Comparison of ENCODE assay signal across 8 cellular contexts in the genomic region with DNA sequence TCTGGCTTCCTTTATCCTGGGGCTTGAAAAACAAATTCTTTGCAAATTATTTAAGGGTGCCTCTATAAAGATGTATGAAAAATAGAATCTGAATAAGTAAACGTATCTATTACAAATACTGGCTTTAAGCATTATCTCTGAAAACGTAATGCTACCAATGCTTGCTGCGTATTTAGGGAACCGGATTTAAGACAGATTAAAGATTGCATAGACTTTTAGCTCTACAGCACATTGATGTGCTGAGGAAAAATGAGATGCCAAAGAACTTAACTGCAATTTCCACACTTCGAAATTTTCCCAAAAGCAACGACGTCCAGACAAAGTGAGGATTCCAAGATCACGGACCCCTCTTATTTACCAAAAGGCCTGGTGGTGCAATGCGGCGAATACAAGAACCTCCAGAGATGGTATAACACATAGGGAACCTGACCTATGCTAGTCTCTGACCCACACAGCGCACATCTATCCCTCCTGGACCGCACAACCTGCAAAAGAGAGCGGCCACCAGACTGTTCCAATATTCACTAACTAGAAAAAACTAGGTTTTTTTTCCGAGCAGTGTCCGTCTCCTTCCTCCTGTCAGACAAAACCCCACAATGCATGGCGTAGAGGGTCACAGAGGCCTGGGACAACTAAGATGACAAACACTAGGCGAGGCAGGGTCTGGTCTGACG. TPM values are rescaled to one million over a fixed set of nuclear protein-coding genes. Genes with fewer than 3 reads are reported as not detected.
DNase-seq lines count a peak whose midpoint lies in the region; ATAC-seq lines count a peak whose summit lies in the region.

No MANE protein-coding gene starts in this region.

- peak overlapping the region; percentile 91 to 99 (median 96) for H3K9ac ChIP-seq in BLaER1 treated with 17β-estradiol and CSF1 and Interleukin-3, amounts not matched to agents 10 nM and 100 nM

- peak overlapping the region; percentile 93 to 100 (median 98) for H3K27ac ChIP-seq in BLaER1 treated with 17β-estradiol and CSF1 and Interleukin-3, amounts not matched to agents 10 nM and 100 nM
- H3K27ac ChIP-seq in adipose tissue (ENCODE audit: low read depth, low read length), result peak overlapping the region; percentile 62
- H3K27ac ChIP-seq in temporal lobe (ENCODE audit: low read depth, low read length), result peak overlapping the region; percentile 87

- peak; percentile 1 for ATAC-seq in GM19397 (IDR thresholded peaks at IDR 0.05; ENCODE audit: unreplicated experiment)
- peak; percentile 21 for ATAC-seq in HG03442 (IDR thresholded peaks at IDR 0.05; ENCODE audit: unreplicated experiment)

- peaks cover 23 to 42% (median 37%) of the 10 kb centered on the region in 10 experiments for H3K4me1 ChIP-seq in BLaER1 treated with 17β-estradiol and CSF1 and Interleukin-3, amounts not matched to agents 10 nM and 100 nM

- intact Hi-C loops in posterior vena cava (cut with DNase I), result loop anchor here in 1 of 2 donors (5.0 kb wide), 1 partner anchor 33 kb away; the partner anchor contains the start of gene PHF14

- peak overlapping the region; percentile 71 to 95 (median 92) for H3K4me2 ChIP-seq in BLaER1 treated with 17β-estradiol and CSF1 and Interleukin-3, amounts not matched to agents 10 nM and 100 nM

- WGBS in adipose tissue, 3 donors, result 1 to 3% (median 2%) methylated on average over 18 of the region's 18 CpGs

- peaks cover 30 to 42% (median 36%) of the 10 kb centered on the region in 11 experiments for H3K36me3 ChIP-seq in BLaER1 treated with 17β-estradiol and CSF1 and Interleukin-3, amounts not matched to agents 10 nM and 100 nM

- H3K27me3 ChIP-seq in BLaER1 treated with 17β-estradiol and CSF1 and Interleukin-3, amounts not matched to agents 10 nM and 100 nM, result no peaks in the 10 kb centered on the region

- H3K9me3 ChIP-seq in BLaER1 treated with 17β-estradiol and CSF1 and Interleukin-3, amounts not matched to agents 10 nM and 100 nM (replicated peaks in 1 of 11), result no peaks in the 10 kb centered on the region
- H3K9me3 ChIP-seq in iPS-18c (ENCODE audit: control insufficient read depth, insufficient read depth, low read length), result no peaks in the 10 kb centered on the region

- no peak for DNase-seq in NK-92 treated with Interleukin-12 subunit alpha and Interleukin-12 subunit beta, amount 100 ng/mL, for 24 hours (lab: John Stamatoyannopoulos, UW)
- no peak for DNase-seq in posterior vena cava (ENCODE audit: low spot score)

- peak overlapping the region; percentile 73 to 92 (median 86) for H3K4me3 ChIP-seq in BLaER1 treated with 17β-estradiol and CSF1 and Interleukin-3, amounts not matched to agents 10 nM and 100 nM
- peak overlapping the region; percentile 100 for H3K4me3 ChIP-seq in iPS-18c (ENCODE audit: insufficient read depth, low read depth, low read length)

- H4K20me1 ChIP-seq in BLaER1 treated with 17β-estradiol and CSF1 and Interleukin-3, amounts not matched to agents 10 nM and 100 nM, result peaks cover 14 to 49% (median 43%) of the 10 kb centered on the region in 11 experiments; a peak in 18 of 22 replicates

RNA-seq across cellular contexts. Expression of gene PHF14, which starts 34.3 kb away (rescaled TPM):
- polyA plus RNA-seq in adipose tissue, result 10 to 100 TPM; 10.2 to 23.1 (median 12.6) TPM
- 152 TPM for total RNA-seq in temporal lobe
- 10 to 100 TPM; 32.7 to 36.6 TPM for total RNA-seq in posterior vena cava
